ENCODE assay signal across 21 cellular contexts in the genomic region with DNA sequence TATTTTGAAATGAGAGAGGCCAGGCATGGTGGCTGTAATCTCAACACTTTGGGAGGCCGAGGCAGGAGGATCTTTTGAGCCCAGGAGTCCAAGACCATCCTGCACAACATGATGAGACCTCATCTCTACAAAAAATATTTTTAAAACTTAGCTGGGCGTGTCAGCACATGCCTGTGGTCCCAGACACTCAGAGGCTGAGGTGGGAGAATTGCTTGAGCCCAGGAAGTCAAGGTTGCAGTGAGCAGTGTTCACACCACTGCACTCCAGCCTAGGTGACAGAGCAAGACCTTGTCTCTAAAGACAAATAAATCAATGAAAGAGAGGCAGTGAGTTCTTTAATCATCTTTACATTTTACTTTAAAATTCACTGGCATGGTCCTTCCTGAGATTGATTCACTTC.
A peak's percentile ranks its signal among the peaks of the same experiment; 100 is the strongest.
DNase-seq lines count a peak whose midpoint lies in the region; ATAC-seq, FAIRE-seq and TF ChIP-seq lines count a peak whose summit lies in the region.
"Had no signal": no experiment of that assay in that cellular context is flagged by ENCODE, and none has a peak within 500 bp of the region (broad histone marks: within the 10 kb centered on the region; RNA-seq: fewer than 3 reads in every experiment).

No MANE protein-coding gene starts in this region.

- H3K4me3 ChIP-seq in H1 (ENCODE audit: extremely low read depth in 1 of 4, insufficient read depth in 2 of 4, low read depth in 3 of 4, low read length in 4 of 4) = no peak overlapping the region
- H3K4me3 ChIP-seq: GM23338 had no signal

- no peaks in the 10 kb centered on the region for H4K20me1 ChIP-seq in H1 (replicated peaks in 1 of 2; ENCODE audit: control insufficient read depth in 1 of 2, insufficient read depth in 2 of 2, low read length in 2 of 2)

- ATAC-seq in natural killer cell (peak in 2 of 3 donors; percentile 14 to 37), GM21528 (IDR thresholded peaks at IDR 0.05; ENCODE audit: low FRiP score, unreplicated experiment) (no peak)
- ATAC-seq in natural killer cell treated with Interleukin-12 subunit alpha and Interleukin-12 subunit beta and Interleukin-15 and Interleukin-18, amount 100 ng/mL, for 72 hours = no peak
- ATAC-seq in stimulated activated effector memory CD8-positive, alpha-beta T cell treated with anti-CD3 and anti-CD28 coated beads, Interleukin-12 subunit alpha, Interleukin-12 subunit beta, amount 100 ng/mL, for 72 hours = no peak
- ATAC-seq: GM23338 had no signal

- WGBS in H1 (ENCODE audit: extremely low coverage in 1 of 2, insufficient coverage in 1 of 2, insufficient read length in 1 of 2, insufficient replicate concordance in 2 of 2, low coverage in 1 of 2, low lambda C conversion rate in 2 of 2, missing lambda C conversion rate in 1 of 2), 2 experiments = 94% methylated on average over 2 of the region's 2 CpGs; no CpG with 5 or more reads in 1 of the 2 experiments

- H2AK5ac ChIP-seq in H1 (ENCODE audit: low read depth, low read length) = no peak overlapping the region

- no peak overlapping the region for H2BK12ac ChIP-seq in H1 (ENCODE audit: low read depth, low read length)

- CTCF ChIA-PET in H1 (lab: Charles Lee; ENCODE audit: partially characterized antibody) = interaction anchor here (0.6 to 1.2 kb wide), 2 partner anchors 29 to 93 kb away, joined by 3 read pairs; no protein-coding TSS in a partner anchor

- peaks cover 11% of the 10 kb centered on the region for H3K9me3 Mint-ChIP-seq in activated CD4-positive, alpha-beta T cell treated with anti-CD3 and anti-CD28 coated beads, Interleukin-2, amount 10 ng/mL, durations not matched to agents 24 days and 14 days
- H3K9me3 Mint-ChIP-seq in natural killer cell = no peaks in the 10 kb centered on the region
- no peaks in the 10 kb centered on the region for H3K9me3 Mint-ChIP-seq in natural killer cell treated with Interleukin-12 subunit alpha and Interleukin-12 subunit beta and Interleukin-15 and Interleukin-18, amount 100 ng/mL, for 72 hours
- no peaks in the 10 kb centered on the region for H3K9me3 Mint-ChIP-seq in stimulated activated effector memory CD8-positive, alpha-beta T cell treated with anti-CD3 and anti-CD28 coated beads, Interleukin-12 subunit alpha, Interleukin-12 subunit beta, amount 100 ng/mL, for 72 hours

- TF ChIP-seq RAD21 in H1 (IDR thresholded peaks at IDR 0.05 in 1 of 2, conservative IDR thresholded peaks at IDR 0.05 in 1 of 2; ENCODE audit: low read depth in 2 of 2, low read length in 2 of 2) = no peak

- no peaks in the 10 kb centered on the region for H3K27me3 Mint-ChIP-seq in activated CD4-positive, alpha-beta T cell treated with anti-CD3 and anti-CD28 coated beads, Interleukin-2, amount 10 ng/mL, durations not matched to agents 24 days and 14 days
- H3K27me3 Mint-ChIP-seq in natural killer cell (ENCODE audit: low read depth in 2 of 2) = no peaks in the 10 kb centered on the region
- no peaks in the 10 kb centered on the region for H3K27me3 Mint-ChIP-seq in natural killer cell treated with Interleukin-12 subunit alpha and Interleukin-12 subunit beta and Interleukin-15 and Interleukin-18, amount 100 ng/mL, for 72 hours

- no peak overlapping the region for H2BK120ac ChIP-seq in H1 (replicated peaks; ENCODE audit: low read depth, low read length)

- H3K23me2 ChIP-seq in H1 (ENCODE audit: low read depth, low read length) = no peaks in the 10 kb centered on the region

- TF ChIP-seq EP300 in H1 (IDR thresholded peaks at IDR 0.05; ENCODE audit: borderline replicate concordance in 1 of 2, low read depth in 2 of 2, low read length in 2 of 2) = no peak

- H3K9me3 ChIP-seq in H1 (ENCODE audit: insufficient read depth in 2 of 2, low read depth in 1 of 2, low read length in 1 of 2) = no peaks in the 10 kb centered on the region

- H3K14ac ChIP-seq in H1 (ENCODE audit: insufficient read length) = no peak overlapping the region

- H3K79me2 ChIP-seq in H1 (ENCODE audit: control insufficient read depth in 1 of 2, insufficient read depth in 2 of 2, low read length in 2 of 2) = no peaks in the 10 kb centered on the region

- TF ChIP-seq CTCF in natural killer cell (IDR thresholded peaks at IDR 0.05) (no peak), H1 (IDR thresholded peaks at IDR 0.05; ENCODE audit: control extremely low read depth in 1 of 3, insufficient read depth in 1 of 3, low read depth in 1 of 3, low read length in 3 of 3) (no peak)

- no peak overlapping the region for H3K18ac ChIP-seq in H1 (ENCODE audit: extremely low read depth, low read length)

- H3K4ac ChIP-seq in H1 (replicated peaks; ENCODE audit: insufficient read length, low read depth, low read length) = no peak overlapping the region

- H3K4me3 Mint-ChIP-seq in activated CD4-positive, alpha-beta T cell treated with anti-CD3 and anti-CD28 coated beads, Interleukin-2, amount 10 ng/mL, durations not matched to agents 24 days and 14 days = no peak overlapping the region
- H3K4me3 Mint-ChIP-seq in natural killer cell = peak overlapping the region; percentile 53
- no peak overlapping the region for H3K4me3 Mint-ChIP-seq in natural killer cell treated with Interleukin-12 subunit alpha and Interleukin-12 subunit beta and Interleukin-15 and Interleukin-18, amount 100 ng/mL, for 72 hours
- H3K4me3 Mint-ChIP-seq in stimulated activated effector memory CD8-positive, alpha-beta T cell treated with anti-CD3 and anti-CD28 coated beads, Interleukin-12 subunit alpha, Interleukin-12 subunit beta, amount 100 ng/mL, for 72 hours = no peak overlapping the region
- H3K4me3 Mint-ChIP-seq: B cell, CD14-positive monocyte, GM23338 had no signal

- no peak for FAIRE-seq in H1 (lab: Jason Lieb, UNC)

- peak overlapping the region; percentile 38 for H3K27ac Mint-ChIP-seq in activated CD4-positive, alpha-beta T cell treated with anti-CD3 and anti-CD28 coated beads, Interleukin-2, amount 10 ng/mL, durations not matched to agents 24 days and 14 days
- H3K27ac Mint-ChIP-seq in natural killer cell = peak overlapping the region; percentile 64 to 80
- peak overlapping the region in 1 of 2 donors; percentile 45 for H3K27ac Mint-ChIP-seq in natural killer cell treated with Interleukin-12 subunit alpha and Interleukin-12 subunit beta and Interleukin-15 and Interleukin-18, amount 100 ng/mL, for 72 hours
- H3K27ac Mint-ChIP-seq in stimulated activated effector memory CD8-positive, alpha-beta T cell treated with anti-CD3 and anti-CD28 coated beads, Interleukin-12 subunit alpha, Interleukin-12 subunit beta, amount 100 ng/mL, for 72 hours = peak overlapping the region; percentile 55
- H3K27ac Mint-ChIP-seq: B cell, CD14-positive monocyte had no signal

- H4K8ac ChIP-seq in H1 (ENCODE audit: extremely low read depth, insufficient read depth, low read length) = no peak overlapping the region

- no peaks in the 10 kb centered on the region for H3K79me1 ChIP-seq in H1 (ENCODE audit: low read depth, low read length)

- H3K23ac ChIP-seq in H1 (ENCODE audit: insufficient read length) = no peak overlapping the region

- no peak overlapping the region for H4K5ac ChIP-seq in H1 (ENCODE audit: insufficient read length, low read depth, low read length)

- H3K4me1 Mint-ChIP-seq in activated CD4-positive, alpha-beta T cell treated with anti-CD3 and anti-CD28 coated beads, Interleukin-2, amount 10 ng/mL, durations not matched to agents 24 days and 14 days = peaks cover 73% of the 10 kb centered on the region
- peaks cover 69 to 75% of the 10 kb centered on the region in 2 donors for H3K4me1 Mint-ChIP-seq in natural killer cell
- peaks cover 50 to 51% of the 10 kb centered on the region in 2 donors for H3K4me1 Mint-ChIP-seq in natural killer cell treated with Interleukin-12 subunit alpha and Interleukin-12 subunit beta and Interleukin-15 and Interleukin-18, amount 100 ng/mL, for 72 hours (ENCODE audit: low read depth in 2 of 2)
- peaks cover 52% of the 10 kb centered on the region for H3K4me1 Mint-ChIP-seq in stimulated activated effector memory CD8-positive, alpha-beta T cell treated with anti-CD3 and anti-CD28 coated beads, Interleukin-12 subunit alpha, Interleukin-12 subunit beta, amount 100 ng/mL, for 72 hours

- no peak for DNase-seq in activated CD4-positive, alpha-beta T cell treated with anti-CD3 and anti-CD28 coated beads, Interleukin-2, amount 10 ng/mL, durations not matched to agents 24 days and 14 days
- DNase-seq in activated CD4-positive, alpha-beta T cell treated with anti-CD3 and anti-CD28 coated beads for 4 hours = no peak
- DNase-seq in natural killer cell = no peak
- no peak for DNase-seq in natural killer cell treated with Interleukin-12 subunit alpha and Interleukin-12 subunit beta and Interleukin-15 and Interleukin-18, amount 100 ng/mL, for 72 hours (ENCODE audit: low spot score)
- no peak for DNase-seq in H1 (ENCODE audit: low read depth in 1 of 2, low spot score in 2 of 2)
- DNase-seq in stimulated activated effector memory CD8-positive, alpha-beta T cell treated with anti-CD3 and anti-CD28 coated beads, Interleukin-12 subunit alpha, Interleukin-12 subunit beta, amount 100 ng/mL, for 72 hours (ENCODE audit: low spot score in 2 of 2) = no peak
- DNase-seq in retina = no peak
- DNase-seq: EL; HCEC 1CT; KG1; NCI-H1092; NCI-H1436; NCI-H187 treated with DMSO at 0.1 percent for 48 hours; NCI-H226; NCI-H524; NCI-H774; NK-92 treated with Interleukin-12 subunit alpha and Interleukin-12 subunit beta, amount 100 ng/mL, for 24 hours had no signal

- no peak overlapping the region for H3K9ac ChIP-seq in H1 (replicated peaks in 1 of 4; ENCODE audit: extremely low read depth in 1 of 4, low read depth in 3 of 4, low read length in 3 of 4)

- H3K36me3 ChIP-seq in H1 (ENCODE audit: control insufficient read depth in 2 of 4, insufficient read depth in 4 of 4, low read length in 3 of 4) = no peaks in the 10 kb centered on the region

- TF ChIP-seq POLR2A in H1 (IDR thresholded peaks at IDR 0.05; ENCODE audit: control extremely low read depth in 1 of 2, low read depth in 2 of 2, low read length in 2 of 2) = no peak

- H2AFZ ChIP-seq in H1 (ENCODE audit: low read length) = no peak overlapping the region
- H2AFZ ChIP-seq: GM23338 had no signal

- peaks cover 10% of the 10 kb centered on the region for H3K36me3 Mint-ChIP-seq in activated CD4-positive, alpha-beta T cell treated with anti-CD3 and anti-CD28 coated beads, Interleukin-2, amount 10 ng/mL, durations not matched to agents 24 days and 14 days (ENCODE audit: low read depth)
- no peaks in the 10 kb centered on the region for H3K36me3 Mint-ChIP-seq in natural killer cell
- no peaks in the 10 kb centered on the region for H3K36me3 Mint-ChIP-seq in natural killer cell treated with Interleukin-12 subunit alpha and Interleukin-12 subunit beta and Interleukin-15 and Interleukin-18, amount 100 ng/mL, for 72 hours
- H3K36me3 Mint-ChIP-seq in stimulated activated effector memory CD8-positive, alpha-beta T cell treated with anti-CD3 and anti-CD28 coated beads, Interleukin-12 subunit alpha, Interleukin-12 subunit beta, amount 100 ng/mL, for 72 hours = peaks cover 12% of the 10 kb centered on the region

- H3K27ac ChIP-seq in H1 (ENCODE audit: low read depth, low read length) = no peak overlapping the region

- POLR2A ChIA-PET in H1 (lab: Charles Lee; ENCODE audit: partially characterized antibody) = interaction anchor here (1.2 to 1.5 kb wide), 2 partner anchors 118 to 126 kb away, joined by 3 read pairs; no protein-coding TSS in a partner anchor

- no peak overlapping the region for H3K4me2 ChIP-seq in H1 (ENCODE audit: insufficient read depth in 1 of 2, low read depth in 2 of 2, low read length in 2 of 2)
- H3K4me2 ChIP-seq: GM23338 had no signal

- H3K27me3 ChIP-seq in H1 (replicated peaks in 1 of 4; ENCODE audit: control insufficient read depth in 3 of 4, extremely low read depth in 1 of 4, insufficient read depth in 3 of 4, low read length in 3 of 4) = no peaks in the 10 kb centered on the region

- no peak overlapping the region for H2BK20ac ChIP-seq in H1 (ENCODE audit: low read length)

- peaks cover 0 to 7% (median 4%) of the 10 kb centered on the region in 4 experiments; a peak in 3 of 7 replicates for H3K4me1 ChIP-seq in H1 (replicated peaks in 1 of 4; ENCODE audit: control insufficient read depth in 3 of 4, insufficient read depth in 4 of 4, low read length in 3 of 4)

- H2BK5ac ChIP-seq in H1 (ENCODE audit: low read depth, low read length) = no peak overlapping the region

- intact Hi-C loops in activated CD4-positive, alpha-beta T cell treated with anti-CD3 and anti-CD28 coated beads, Interleukin-2, amount 10 ng/mL, durations not matched to agents 24 days and 14 days (cut with micrococcal nuclease) = loop anchor here (2.0 to 5.0 kb wide), 3 partner anchors 105 to 529 kb away; no protein-coding TSS in a partner anchor
- intact Hi-C loops in natural killer cell (cut with micrococcal nuclease) = no loop called here

- peak overlapping the region; percentile 66 for H4K91ac ChIP-seq in H1 (replicated peaks; ENCODE audit: insufficient read length, low read length)

- H3K56ac ChIP-seq in H1 (replicated peaks; ENCODE audit: insufficient read length, low read depth, low read length) = no peak overlapping the region

- no peak overlapping the region for H2BK15ac ChIP-seq in H1 (ENCODE audit: low read length)

Comparison
In these comparisons a context has a peak if more than half of its experiments do, and no peak if none do; other contexts are left out.
1. ATAC-seq: peak in natural killer cell (2 of 3); none in natural killer cell treated with Interleukin-12 subunit alpha and Interleukin-12 subunit beta and Interleukin-15 and Interleukin-18, amount 100 ng/mL, for 72 hours (0 of 2), stimulated activated effector memory CD8-positive, alpha-beta T cell treated with anti-CD3 and anti-CD28 coated beads, Interleukin-12 subunit alpha, Interleukin-12 subunit beta, amount 100 ng/mL, for 72 hours (single experiment) and GM21528 (single experiment).